Comparison of ENCODE assay signal across 24 cellular contexts in the genomic region with DNA sequence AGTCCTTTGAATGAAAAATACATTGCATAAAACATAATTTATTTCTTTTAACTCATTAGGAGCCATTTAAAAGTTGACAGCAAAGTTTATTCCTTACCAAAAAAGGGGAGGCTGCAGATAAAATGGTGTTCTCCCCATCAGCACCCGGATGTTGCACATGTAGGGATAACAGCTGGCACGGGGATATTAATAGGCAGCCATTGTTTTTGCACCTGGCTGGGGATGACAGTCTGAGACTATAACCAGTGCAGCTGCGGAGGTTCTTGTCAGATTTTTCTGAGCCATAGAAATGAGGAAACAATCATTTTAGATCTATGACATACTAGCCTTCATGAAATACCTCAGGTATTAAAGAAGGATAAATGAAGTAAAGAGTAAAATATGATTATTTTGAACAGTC. TPM values are rescaled to one million over a fixed set of nuclear protein-coding genes. Genes with fewer than 3 reads are reported as not detected.
DNase-seq lines count a peak whose midpoint lies in the region; ATAC-seq and TF ChIP-seq lines count a peak whose summit lies in the region.
"Had no signal": no experiment of that assay in that cellular context is flagged by ENCODE, and none has a peak within 500 bp of the region (broad histone marks: within the 10 kb centered on the region; RNA-seq: fewer than 3 reads in every experiment).

No MANE protein-coding gene starts in this region.

- H3K36me3 ChIP-seq in CD4-positive, CD25-positive, alpha-beta regulatory T cell (ENCODE audit: control insufficient read depth, insufficient read depth, low read length): no peaks in the 10 kb centered on the region
- H3K36me3 ChIP-seq in DND-41 (ENCODE audit: insufficient read depth, low read length) (no peaks in the 10 kb centered on the region), adrenal gland (replicated peaks in 1 of 2) (no peaks in the 10 kb centered on the region)
- H3K36me3 ChIP-seq: sigmoid colon, thoracic aorta had no signal

- WGBS in adrenal gland, 4 donors: 68 to 82% (median 73%) methylated on average over 3 of the region's 3 CpGs

- H3K4me2 ChIP-seq in DND-41 (ENCODE audit: insufficient read depth, low read length): 0 out of 2 replicates have a peak overlapping the region, but pooled peaks have one; percentile 7

- DNase-seq in CD4-positive, CD25-positive, alpha-beta regulatory T cell: no peak
- DNase-seq in DND-41: peak; percentile 31
- DNase-seq in NCI-H2081 (lab: John Stamatoyannopoulos, UW): peak; percentile 80 to 94
- peak; percentile 73 for DNase-seq in SK-N-DZ (ENCODE audit: low spot score)
- DNase-seq in adrenal gland: no peak
- DNase-seq in NCI-H1694 (lab: John Stamatoyannopoulos, UW): no peak
- DNase-seq in activated T-cell treated with anti-CD3 and anti-CD28 coated beads, Interleukin-2, amount 50 U/mL, for 48 hours: no peak
- DNase-seq: activated CD4-positive, alpha-beta T cell treated with anti-CD3 and anti-CD28 coated beads for 4 hours; activated CD8-positive, alpha-beta memory T cell treated with anti-CD3 and anti-CD28 coated beads, Interleukin-2, amount 50 U/mL, for 4 hours; activated effector memory CD4-positive, alpha-beta T cell treated with anti-CD3 and anti-CD28 coated beads, Interleukin-2, amount 50 U/mL, for 16 hours; amniotic stem cell; foreskin fibroblast; H9; kidney glomerular epithelial cell; mesenchymal stem cell; NCI-H2029 treated with DMSO at 0.1 percent for 48 hours; NK-92 treated with Interleukin-12 subunit alpha and Interleukin-12 subunit beta, amount 100 ng/mL, for 24 hours; sigmoid colon had no signal

- H3K9me3 ChIP-seq in CD4-positive, CD25-positive, alpha-beta regulatory T cell (ENCODE audit: control insufficient read depth in 2 of 2, low read length in 2 of 2): peaks cover 11 to 12% of the 10 kb centered on the region in 2 experiments
- H3K9me3 ChIP-seq in DND-41 (ENCODE audit: insufficient read depth, low read length, severe bottlenecking) (peaks cover 9% of the 10 kb centered on the region), adrenal gland (replicated peaks in 1 of 3) (no peaks in the 10 kb centered on the region)
- H3K9me3 ChIP-seq: sigmoid colon had no signal

- H3K9me3 Mint-ChIP-seq in CD4-positive, CD25-positive, alpha-beta regulatory T cell: peaks cover 0 to 15% (median 9%) of the 10 kb centered on the region in 7 donors

- ATAC-seq in CD4-positive, CD25-positive, alpha-beta regulatory T cell (ENCODE audit: low read depth in 2 of 2): no peak
- ATAC-seq in DND-41 (ENCODE audit: insufficient read depth, low read depth): no peak
- no peak for ATAC-seq in HG03159 (IDR thresholded peaks at IDR 0.05; ENCODE audit: unreplicated experiment)
- ATAC-seq: natural killer cell treated with Interleukin-12 subunit alpha and Interleukin-12 subunit beta and Interleukin-15 and Interleukin-18, amount 100 ng/mL, for 72 hours; stimulated activated memory B cell treated with anti-CD40 and anti-IgM and Interleukin-4, amounts not matched to agents 10 μg/mL and 1 μg/mL and 100 μg/mL, for 72 hours had no signal

- no peaks in the 10 kb centered on the region for H3K27me3 Mint-ChIP-seq in CD4-positive, CD25-positive, alpha-beta regulatory T cell
- H3K27me3 Mint-ChIP-seq: natural killer cell treated with Interleukin-12 subunit alpha and Interleukin-12 subunit beta and Interleukin-15 and Interleukin-18, amount 100 ng/mL, for 72 hours had no signal

- H3K9ac ChIP-seq in DND-41 (ENCODE audit: low read depth, low read length): no peak overlapping the region
- H3K9ac ChIP-seq: parathyroid adenoma had no signal

- H3K4me1 ChIP-seq in CD4-positive, CD25-positive, alpha-beta regulatory T cell (ENCODE audit: control insufficient read depth, insufficient read depth, low read length, poor library complexity, severe bottlenecking): peaks cover 51% of the 10 kb centered on the region
- peaks cover 50% of the 10 kb centered on the region for H3K4me1 ChIP-seq in DND-41 (ENCODE audit: insufficient read depth, low read length)
- no peaks in the 10 kb centered on the region for H3K4me1 ChIP-seq in adrenal gland (replicated peaks in 1 of 2)
- H3K4me1 ChIP-seq: sigmoid colon had no signal

- intact Hi-C loops in adrenal gland (cut with DNase I): no loop called here

- no peak overlapping the region for H3K4me3 Mint-ChIP-seq in CD4-positive, CD25-positive, alpha-beta regulatory T cell
- H3K4me3 Mint-ChIP-seq: H9; natural killer cell treated with Interleukin-12 subunit alpha and Interleukin-12 subunit beta and Interleukin-15 and Interleukin-18, amount 100 ng/mL, for 72 hours; stimulated activated memory B cell treated with anti-CD40 and anti-IgM and Interleukin-4, amounts not matched to agents 10 μg/mL and 1 μg/mL and 100 μg/mL, for 72 hours had no signal

- no peaks in the 10 kb centered on the region for H3K79me2 ChIP-seq in DND-41 (ENCODE audit: insufficient read depth, low read length)
- H3K79me2 ChIP-seq: parathyroid adenoma had no signal

- TF ChIP-seq CTCF in DND-41 (IDR thresholded peaks at IDR 0.05; ENCODE audit: borderline replicate concordance, extremely low read depth, low read length, poor library complexity, severe bottlenecking) (no peak), adrenal gland (IDR thresholded peaks at IDR 0.05) (no peak)

- H2AFZ ChIP-seq in DND-41 (ENCODE audit: low read depth, low read length): no peak overlapping the region
- H2AFZ ChIP-seq: parathyroid adenoma had no signal

- H3K4me1 Mint-ChIP-seq in CD4-positive, CD25-positive, alpha-beta regulatory T cell: peaks cover 45 to 79% (median 71%) of the 10 kb centered on the region in 4 donors
- H3K4me1 Mint-ChIP-seq: stimulated activated memory B cell treated with anti-CD40 and anti-IgM and Interleukin-4, amounts not matched to agents 10 μg/mL and 1 μg/mL and 100 μg/mL, for 72 hours had no signal

- H3K36me3 Mint-ChIP-seq in CD4-positive, CD25-positive, alpha-beta regulatory T cell: peaks cover 8% of the 10 kb centered on the region

- peak overlapping the region; percentile 8 to 95 (median 66) for H3K27ac Mint-ChIP-seq in CD4-positive, CD25-positive, alpha-beta regulatory T cell
- H3K27ac Mint-ChIP-seq: H9; natural killer cell treated with Interleukin-12 subunit alpha and Interleukin-12 subunit beta and Interleukin-15 and Interleukin-18, amount 100 ng/mL, for 72 hours; stimulated activated memory B cell treated with anti-CD40 and anti-IgM and Interleukin-4, amounts not matched to agents 10 μg/mL and 1 μg/mL and 100 μg/mL, for 72 hours had no signal

- no peaks in the 10 kb centered on the region for H3K27me3 ChIP-seq in CD4-positive, CD25-positive, alpha-beta regulatory T cell (ENCODE audit: control insufficient read depth, insufficient read depth, low read length)
- H3K27me3 ChIP-seq in DND-41 (ENCODE audit: insufficient read depth, low read length, poor library complexity) (no peaks in the 10 kb centered on the region), adrenal gland (no peaks in the 10 kb centered on the region)
- H3K27me3 ChIP-seq: sigmoid colon had no signal

- no peak for TF ChIP-seq POLR2A in adrenal gland (IDR thresholded peaks at IDR 0.05)

- H3K27ac ChIP-seq in CD4-positive, CD25-positive, alpha-beta regulatory T cell (ENCODE audit: insufficient read depth, low read length, poor library complexity, severe bottlenecking): peak overlapping the region; percentile 67
- no peak overlapping the region for H3K27ac ChIP-seq in DND-41 (ENCODE audit: low read length)
- H3K27ac ChIP-seq in adrenal gland: no peak overlapping the region
- H3K27ac ChIP-seq: parathyroid adenoma, RWPE1, sigmoid colon had no signal

- H4K20me1 ChIP-seq in DND-41 (ENCODE audit: insufficient read depth, low read length): no peaks in the 10 kb centered on the region

- H3K4me3 ChIP-seq in CD4-positive, CD25-positive, alpha-beta regulatory T cell (ENCODE audit: low read depth, low read length): no peak overlapping the region
- H3K4me3 ChIP-seq in DND-41 (ENCODE audit: low read depth in 1 of 2, low read length in 2 of 2) (no peak overlapping the region), adrenal gland (no peak overlapping the region)
- H3K4me3 ChIP-seq: sigmoid colon, thoracic aorta had no signal

RNA-seq across cellular contexts. Expression of a gene that starts 20.1 kb away (rescaled TPM):
- total RNA-seq in CD4-positive, CD25-positive, alpha-beta regulatory T cell: 165 TPM
- 1 to 10 TPM; 5.2 to 7.9 (median 6.3) TPM for polyA plus RNA-seq in CD4-positive, CD25-positive, alpha-beta regulatory T cell
- 9.9 and 11.3 TPM in 2 replicates for polyA plus RNA-seq in SK-N-DZ (2014; cell fraction: cytosol; rRNA removed)
- 4.3 TPM in 2 replicates for polyA plus RNA-seq in SK-N-DZ (2014; cell fraction: nucleus; rRNA removed)
- total RNA-seq in adrenal gland: 10 to 100 TPM; 13.6 to 30.0 (median 24.7) TPM
- polyA plus RNA-seq in adrenal gland: 10 to 100 TPM in 1 of 3 donors, 1 to 10 TPM in 2; 6.5 to 10.0 (median 7.5) TPM

Comparison
In these comparisons a context has a peak if more than half of its experiments do, and no peak if none do; other contexts are left out.
1. DNase-seq: peak in DND-41 (single experiment), NCI-H2081 (2 of 2) and SK-N-DZ (single experiment); none in CD4-positive, CD25-positive, alpha-beta regulatory T cell (0 of 3), adrenal gland (0 of 7), NCI-H1694 (single experiment) and activated T-cell treated with anti-CD3 and anti-CD28 coated beads, Interleukin-2, amount 50 U/mL, for 48 hours (0 of 2).